26 cellular contexts compared by ENCODE assay signal in the genomic region with DNA sequence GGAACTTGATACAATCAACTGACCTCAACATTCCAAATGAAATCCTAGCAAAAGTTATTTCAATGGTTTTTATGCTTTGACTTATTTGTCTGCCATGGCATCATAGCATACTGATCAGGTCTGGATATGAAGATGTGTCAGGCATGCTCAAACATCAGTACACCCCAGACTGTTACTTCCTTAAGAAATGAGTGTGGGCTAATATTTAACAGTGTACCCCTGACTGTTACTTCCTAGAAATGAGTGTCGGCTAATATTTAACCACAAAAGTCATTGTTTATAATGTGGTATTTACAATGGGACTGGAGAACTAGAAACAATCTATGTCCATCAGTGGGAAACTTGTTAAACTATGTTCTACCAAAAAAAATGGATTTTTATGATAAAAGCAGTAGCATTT. TPM values are rescaled to one million over a fixed set of nuclear protein-coding genes. Genes with fewer than 3 reads are reported as not detected.
DNase-seq lines count a peak whose midpoint lies in the region; ATAC-seq, FAIRE-seq and TF ChIP-seq lines count a peak whose summit lies in the region.
"Had no signal": no experiment of that assay in that cellular context is flagged by ENCODE, and none has a peak within 500 bp of the region (broad histone marks: within the 10 kb centered on the region; RNA-seq: fewer than 3 reads in every experiment).

No MANE protein-coding gene starts in this region.

- no peaks in the 10 kb centered on the region for H3K36me3 ChIP-seq in mesenchymal stem cell (ENCODE audit: control insufficient read depth in 1 of 2, insufficient read depth in 2 of 2, low read depth in 1 of 2, low read length in 2 of 2)
- H3K36me3 ChIP-seq: brain microvascular endothelial cell, heart left ventricle, vagina had no signal

- ATAC-seq in GM21423 (IDR thresholded peaks at IDR 0.05; ENCODE audit: unreplicated experiment) = peak; percentile 82
- ATAC-seq in GM18868 (IDR thresholded peaks at IDR 0.05; ENCODE audit: unreplicated experiment) = no peak
- ATAC-seq: activated naive CD8-positive, alpha-beta T cell treated with anti-CD3 and anti-CD28 coated beads, Interleukin-2, amount 50 U/mL, for 24 hours; activated T-helper 17 cell treated with anti-CD3 and anti-CD28 coated beads, Interleukin-2, amount 50 U/mL, for 72 hours; heart left ventricle had no signal

- no peak for TF ChIP-seq POLR2A in GM12892 (IDR thresholded peaks at IDR 0.05; ENCODE audit: low read depth, low read length)

- H2AFZ ChIP-seq in mesenchymal stem cell (ENCODE audit: low read depth, low read length) = no peak overlapping the region

- no peak overlapping the region for H2BK15ac ChIP-seq in mesenchymal stem cell (ENCODE audit: low read depth, poor library complexity, severe bottlenecking)

- DNase-seq in GM12892 (ENCODE audit: insufficient read length) = no peak
- DNase-seq in mesenchymal stem cell = no peak
- DNase-seq in inferior parietal cortex (ENCODE audit: extremely low spot score) = no peak
- DNase-seq in central memory CD4-positive, alpha-beta T cell = no peak
- no peak for DNase-seq in SW480 (ENCODE audit: low spot score)
- DNase-seq: activated naive CD8-positive, alpha-beta T cell treated with anti-CD3 and anti-CD28 coated beads, Interleukin-2, amount 50 U/mL, for 24 hours; brain microvascular endothelial cell; CD4-positive, CD25-positive, alpha-beta regulatory T cell; DND-41; H9; heart left ventricle; Kasumi-1; mesendoderm; NCI-H1105 treated with DMSO at 0.1 percent for 48 hours; NCI-H524 treated with DMSO at 0.1 percent for 48 hours; nephron progenitor cell; stimulated activated CD4-positive, alpha-beta T cell treated with anti-CD3 and anti-CD28 coated beads, Interleukin-4, amount 100 ng/mL, for 4 hours had no signal

- H2BK5ac ChIP-seq in mesenchymal stem cell (ENCODE audit: low read depth, low read length, poor library complexity, severe bottlenecking) = no peak overlapping the region

- H3K9ac ChIP-seq in mesenchymal stem cell (ENCODE audit: low read length) = no peak overlapping the region

- peak overlapping the region; percentile 11 for H2AK5ac ChIP-seq in mesenchymal stem cell (ENCODE audit: low read length, severe bottlenecking)

- H3K27ac ChIP-seq in VCaP (peak overlapping the region; percentile 8; the same call in 1 of the 2 replicates), mesenchymal stem cell (ENCODE audit: low read length, poor library complexity, severe bottlenecking) (no peak overlapping the region)
- H3K27ac ChIP-seq: brain microvascular endothelial cell, coronary artery, heart left ventricle, RWPE1, skin epidermis, vagina had no signal

- H2BK120ac ChIP-seq in mesenchymal stem cell (ENCODE audit: low read depth, low read length) = no peak overlapping the region

- no peak overlapping the region for H3K4me2 ChIP-seq in mesenchymal stem cell (ENCODE audit: low read length, poor library complexity, severe bottlenecking)

- TF ChIP-seq CTCF in VCaP (conservative IDR thresholded peaks at IDR 0.05) = no peak

- WGBS in mesenchymal stem cell = no CpG with 5 or more reads among the region's 1 CpG

- H3K4me1 ChIP-seq in mesenchymal stem cell (ENCODE audit: control insufficient read depth, insufficient read depth, low read depth, low read length) = peaks cover 4% of the 10 kb centered on the region
- H3K4me1 ChIP-seq: vagina had no signal

- no peak overlapping the region for H3K4me3 ChIP-seq in mesenchymal stem cell (ENCODE audit: insufficient read depth in 1 of 2, low read depth in 1 of 2, low read length in 2 of 2)
- H3K4me3 ChIP-seq: coronary artery, heart left ventricle, skin epidermis, vagina had no signal

- no peak overlapping the region for H2BK12ac ChIP-seq in mesenchymal stem cell (ENCODE audit: low read length in 2 of 2)

- no peak overlapping the region for H4K91ac ChIP-seq in mesenchymal stem cell (ENCODE audit: low read length)

- H4K8ac ChIP-seq in mesenchymal stem cell (ENCODE audit: low read length) = no peak overlapping the region

- no peaks in the 10 kb centered on the region for H3K9me3 ChIP-seq in mesenchymal stem cell (ENCODE audit: control insufficient read depth, low read length)
- H3K9me3 ChIP-seq: vagina had no signal

- no peak overlapping the region for H3K18ac ChIP-seq in mesenchymal stem cell (ENCODE audit: low read depth in 1 of 2, low read length in 2 of 2)

- H3K79me1 ChIP-seq in mesenchymal stem cell (replicated peaks; ENCODE audit: low read length, poor library complexity, severe bottlenecking) = no peaks in the 10 kb centered on the region

- H3K23ac ChIP-seq in mesenchymal stem cell (ENCODE audit: low read length in 2 of 2) = no peak overlapping the region

- H3K27me3 ChIP-seq in mesenchymal stem cell (ENCODE audit: control insufficient read depth in 1 of 2, insufficient read depth in 1 of 2, low read length in 2 of 2) = no peaks in the 10 kb centered on the region
- H3K27me3 ChIP-seq: brain microvascular endothelial cell, heart left ventricle, vagina had no signal

- FAIRE-seq in GM12892 (lab: Jason Lieb, UNC) = peak; percentile 17
- FAIRE-seq: endometrium had no signal

- H3K14ac ChIP-seq in mesenchymal stem cell (ENCODE audit: low read length in 2 of 2) = no peak overlapping the region

- no peak overlapping the region for H3K4ac ChIP-seq in mesenchymal stem cell (ENCODE audit: low read depth in 1 of 2, low read length in 2 of 2)

RNA-seq across cellular contexts. Expression of a gene that starts 38.1 kb away (rescaled TPM):
- polyA plus RNA-seq in GM12892 (2012; ENCODE audit: missing spikeins) = 18.2 TPM
- 22.9 TPM for polyA plus RNA-seq in mesenchymal stem cell (2013, experiment 1 of 2)
- 22.8 TPM for polyA plus RNA-seq in mesenchymal stem cell (2013, experiment 2 of 2)

RNA-seq across cellular contexts. Expression of a gene that starts 56.4 kb away (rescaled TPM):
- 5.7 TPM for polyA plus RNA-seq in GM12892 (2012; ENCODE audit: missing spikeins)
- polyA plus RNA-seq in mesenchymal stem cell (2013, experiment 1 of 2) = 0.21 TPM
- 0.21 TPM for polyA plus RNA-seq in mesenchymal stem cell (2013, experiment 2 of 2)
